12 cellular contexts compared by ENCODE assay signal in genomic region chr7:18212788-18213187, GRCh38.
DNase-seq lines count a peak whose midpoint lies in the region; ATAC-seq and TF ChIP-seq lines count a peak whose summit lies in the region.
"Had no signal": no experiment of that assay in that cellular context is flagged by ENCODE, and none has a peak within 500 bp of the region (broad histone marks: within the 10 kb centered on the region; RNA-seq: fewer than 3 reads in every experiment).

No MANE protein-coding gene starts in this region.

- H3K9ac ChIP-seq in SK-N-SH, result no peak overlapping the region

- H3K9me2 ChIP-seq in SK-N-SH, result no peaks in the 10 kb centered on the region

- 0 out of 2 replicates have a peak overlapping the region, but pooled peaks have one; percentile 2 for H2AFZ ChIP-seq in SK-N-SH (ENCODE audit: low read depth)

- 9 to 30% (median 25%) methylated on average over 1 of the region's 1 CpG for WGBS in heart left ventricle, 4 donors
- WGBS in right cardiac atrium, result 32% methylated on average over 1 of the region's 1 CpG
- WGBS in SK-N-SH (ENCODE audit: low lambda C conversion rate), result 3% methylated on average over 1 of the region's 1 CpG

- no peaks in the 10 kb centered on the region for H4K20me1 ChIP-seq in SK-N-SH (ENCODE audit: insufficient read depth)

- H3K4me2 ChIP-seq in SK-N-SH, result no peak overlapping the region
- H3K4me2 ChIP-seq: A549 had no signal

- TF ChIP-seq POLR2A in heart left ventricle (IDR thresholded peaks at IDR 0.05) (no peak), uterus (IDR thresholded peaks at IDR 0.05) (no peak)

- POLR2A ChIA-PET in SK-N-SH (lab: Yijun Ruan, JAX), result no interaction called here

- peak overlapping the region in 9 of 12 donors; percentile 6 to 61 (median 53) for H3K27ac ChIP-seq in heart left ventricle
- H3K27ac ChIP-seq in right cardiac atrium (ENCODE audit: low read length), result no peak overlapping the region
- H3K27ac ChIP-seq in SK-N-SH (ENCODE audit: low read depth in 2 of 2, low read length in 1 of 2), result peak overlapping the region; percentile 9 to 88; a peak in 2 of 4 replicates
- H3K27ac ChIP-seq in uterus, result peak overlapping the region; percentile 42 to 66
- H3K27ac ChIP-seq: A549 had no signal

- H3F3A ChIP-seq in SK-N-SH (replicated peaks; ENCODE audit: insufficient read depth), result no peaks in the 10 kb centered on the region

- H3K79me2 ChIP-seq in SK-N-SH (ENCODE audit: insufficient read depth), result no peaks in the 10 kb centered on the region

- H3K4me3 ChIP-seq in heart left ventricle, result no peak overlapping the region
- no peak overlapping the region for H3K4me3 ChIP-seq in right cardiac atrium (ENCODE audit: low read length)
- H3K4me3 ChIP-seq in SK-N-SH (ENCODE audit: low read depth in 2 of 2, low read length in 1 of 2), result no peak overlapping the region
- H3K4me3 ChIP-seq in fibroblast of pulmonary artery (replicated peaks; ENCODE audit: low read depth, low read length), result no peak overlapping the region
- H3K4me3 ChIP-seq in uterus, result no peak overlapping the region
- H3K4me3 ChIP-seq: A549 had no signal

- H3K4me1 ChIP-seq in heart left ventricle (peaks cover 0 to 26% (median 11%) of the 10 kb centered on the region in 12 donors), right cardiac atrium (ENCODE audit: control insufficient read depth, insufficient read depth, low read length) (peaks cover 3% of the 10 kb centered on the region), SK-N-SH (ENCODE audit: control insufficient read depth in 1 of 2, insufficient read depth in 2 of 2, low read depth in 1 of 2, low read length in 1 of 2) (peaks cover 0 to 17% of the 10 kb centered on the region in 2 experiments; a peak in 2 of 4 replicates), uterus (no peaks in the 10 kb centered on the region)
- H3K4me1 ChIP-seq: A549 had no signal

- DNase-seq in heart left ventricle, result peak in 1 of 5 donors; percentile 16
- DNase-seq in right cardiac atrium, result no peak
- peak; percentile 58 for DNase-seq in SK-N-SH
- DNase-seq in fibroblast of pulmonary artery (ENCODE audit: low read depth), result peak; percentile 48
- DNase-seq in uterus, result peak in 1 of 2 donors; percentile 31
- no peak for DNase-seq in kidney tubule cell (ENCODE audit: low spot score)
- no peak for DNase-seq in stimulated activated CD4-positive, alpha-beta T cell treated with anti-CD3 and anti-CD28 coated beads, Interleukin-4, amount 100 ng/mL, for 24 hours
- DNase-seq in CD1c-positive myeloid dendritic cell (ENCODE audit: extremely low spot score), result no peak
- DNase-seq: activated B cell treated with CpG ODN at 0.5 μM for 24 hours; activated naive CD4-positive, alpha-beta T cell treated with Interleukin-2 at 50 U/mL for 16 hours; occipital lobe had no signal

- H3K36me3 ChIP-seq in heart left ventricle, result no peaks in the 10 kb centered on the region
- no peaks in the 10 kb centered on the region for H3K36me3 ChIP-seq in SK-N-SH (replicated peaks in 1 of 2; ENCODE audit: control insufficient read depth in 1 of 2, insufficient read depth in 2 of 2, low read length in 1 of 2)
- H3K36me3 ChIP-seq in uterus, result no peaks in the 10 kb centered on the region

- TF ChIP-seq EP300 in SK-N-SH (IDR thresholded peaks at IDR 0.05; ENCODE audit: borderline replicate concordance in 1 of 2, low read depth in 1 of 2, low read length in 1 of 2), result peak; percentile 33 to 93; a peak in 3 of 4 replicates

- intact Hi-C loops in heart left ventricle (cut with DNase I) (loop anchor here in 3 of 10 donors (5.0 to 10.0 kb wide), 4 partner anchors 112 to 130 kb away; no protein-coding TSS in a partner anchor), right cardiac atrium (cut with DNase I) (no loop called here), uterus (cut with DNase I; ENCODE audit: low total_unique reads) (no loop called here)

- H3K9me3 ChIP-seq in heart left ventricle (peaks cover 0 to 2% (median 0%) of the 10 kb centered on the region in 12 donors), right cardiac atrium (ENCODE audit: control insufficient read depth, low read length) (no peaks in the 10 kb centered on the region), SK-N-SH (no peaks in the 10 kb centered on the region), uterus (no peaks in the 10 kb centered on the region)
- H3K9me3 ChIP-seq: A549 had no signal

- TF ChIP-seq CTCF in heart left ventricle (IDR thresholded peaks at IDR 0.05) (no peak), SK-N-SH (IDR thresholded peaks at IDR 0.05) (no peak), fibroblast of pulmonary artery (IDR thresholded peaks at IDR 0.05; ENCODE audit: low read length, missing control alignments) (no peak), uterus (IDR thresholded peaks at IDR 0.05) (no peak)

- CTCF ChIA-PET in SK-N-SH (lab: Yijun Ruan, JAX), result interaction anchor here (0.6 to 2.9 kb wide), 8 partner anchors 12 to 443 kb away, joined by 3 to 12 read pairs (median 4); no protein-coding TSS in a partner anchor

- TF ChIP-seq RAD21 in SK-N-SH (IDR thresholded peaks at IDR 0.05; ENCODE audit: low read length), result no peak; the same call in 1 of the 2 replicates

- ATAC-seq in heart left ventricle (peak; percentile 51 to 87 (median 78)), right cardiac atrium (no peak)
- ATAC-seq: A549 had no signal

- H3K27me3 ChIP-seq in heart left ventricle (no peaks in the 10 kb centered on the region), right cardiac atrium (ENCODE audit: control insufficient read depth, insufficient read depth) (no peaks in the 10 kb centered on the region), SK-N-SH (ENCODE audit: insufficient read depth) (no peaks in the 10 kb centered on the region), uterus (no peaks in the 10 kb centered on the region)

TF ChIP-seq in SK-N-SH, 30 proteins besides CTCF, POLR2A, EP300 and RAD21 (continues in another document):
- peak; percentile 80 for TF ChIP-seq GATA2 (CRISPR knock-in tag; IDR thresholded peaks at IDR 0.05)
- no peak for TF ChIP-seq EZH2phosphoT487 (IDR thresholded peaks at IDR 0.05; ENCODE audit: borderline replicate concordance, low read depth)
- no peak for TF ChIP-seq FOXM1 (IDR thresholded peaks at IDR 0.05; ENCODE audit: low read depth)
- TF ChIP-seq RCOR1 (IDR thresholded peaks at IDR 0.05; ENCODE audit: low read length), result peak; percentile 97
- TF ChIP-seq TEAD4 (IDR thresholded peaks at IDR 0.05; ENCODE audit: borderline replicate concordance, insufficient read depth), result peak; percentile 38; the same call in 1 of the 2 replicates
- TF ChIP-seq ZBTB33 (IDR thresholded peaks at IDR 0.05; ENCODE audit: borderline replicate concordance, low read depth), result no peak
- peak; percentile 91 for TF ChIP-seq MEF2A (IDR thresholded peaks at IDR 0.05; ENCODE audit: borderline replicate concordance, low read depth)
- TF ChIP-seq SMC3 (IDR thresholded peaks at IDR 0.05; ENCODE audit: low read depth, low read length), result no peak
- TF ChIP-seq USF2 (IDR thresholded peaks at IDR 0.05; ENCODE audit: borderline replicate concordance, low read depth, low read length), result no peak
- peak; percentile 96 for TF ChIP-seq TCF12 (IDR thresholded peaks at IDR 0.05)
- peak; percentile 72 for TF ChIP-seq PBX3 (IDR thresholded peaks at IDR 0.05)
- TF ChIP-seq MXI1 (IDR thresholded peaks at IDR 0.05; ENCODE audit: low read depth, low read length), result no peak
- no peak for TF ChIP-seq RFX5 (IDR thresholded peaks at IDR 0.05; ENCODE audit: low read length)
- peak; percentile 47; the same call in 1 of the 2 replicates for TF ChIP-seq FOXJ3 (CRISPR knock-in tag; IDR thresholded peaks at IDR 0.05)

Comparison
In these comparisons a context has a peak if more than half of its experiments do, and no peak if none do; other contexts are left out.
1. ATAC-seq: peak in heart left ventricle (4 of 4); none in right cardiac atrium (0 of 2).
2. DNase-seq: peak in SK-N-SH (single experiment) and fibroblast of pulmonary artery (single experiment); none in right cardiac atrium (0 of 3), kidney tubule cell (single experiment), stimulated activated CD4-positive, alpha-beta T cell treated with anti-CD3 and anti-CD28 coated beads, Interleukin-4, amount 100 ng/mL, for 24 hours (single experiment) and CD1c-positive myeloid dendritic cell (single experiment).